ENCODE assay signal across 19 cellular contexts in the genomic region with DNA sequence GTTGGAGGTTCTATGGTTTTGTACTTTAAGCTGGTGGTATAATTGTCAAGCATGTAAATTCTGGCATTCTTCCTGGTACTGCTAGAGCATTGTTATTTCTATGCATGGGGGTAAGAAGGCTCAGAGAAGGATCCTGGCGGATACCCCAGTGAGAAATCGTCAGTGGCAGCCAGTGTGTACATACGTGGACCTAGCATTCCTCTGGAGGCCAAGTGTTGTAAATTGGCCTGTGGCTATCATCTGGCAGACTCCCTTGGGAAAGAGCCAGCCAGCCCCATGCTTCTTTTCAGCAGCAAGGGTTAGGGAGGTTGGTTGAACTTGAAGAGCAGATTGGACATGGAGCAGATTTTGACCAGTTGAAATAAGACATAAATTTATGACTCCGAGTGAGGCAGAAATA. TPM values are rescaled to one million over a fixed set of nuclear protein-coding genes. Genes with fewer than 3 reads are reported as not detected.
DNase-seq lines count a peak whose midpoint lies in the region; ATAC-seq and TF ChIP-seq lines count a peak whose summit lies in the region.
"Had no signal": no experiment of that assay in that cellular context is flagged by ENCODE, and none has a peak within 500 bp of the region (broad histone marks: within the 10 kb centered on the region; RNA-seq: fewer than 3 reads in every experiment).

No MANE protein-coding gene starts in this region.

- H3K4me1 ChIP-seq in body of pancreas, result peaks cover 11% of the 10 kb centered on the region
- peaks cover 29% of the 10 kb centered on the region for H3K4me1 ChIP-seq in left ventricle myocardium inferior
- no peaks in the 10 kb centered on the region for H3K4me1 ChIP-seq in Caco-2

- TF ChIP-seq CTCF in AG09309 (IDR thresholded peaks at IDR 0.05; ENCODE audit: control insufficient read depth, insufficient read depth, low read depth, low read length, missing control alignments) (no peak), HFFc6 (IDR thresholded peaks at IDR 0.05) (no peak), body of pancreas (IDR thresholded peaks at IDR 0.05) (no peak), left ventricle myocardium inferior (IDR thresholded peaks at IDR 0.05; ENCODE audit: borderline replicate concordance) (no peak), Caco-2 (IDR thresholded peaks at IDR 0.05; ENCODE audit: insufficient read depth in 1 of 2, low read depth in 1 of 2, low read length in 1 of 2, severe bottlenecking in 1 of 2, unreplicated experiment in 1 of 2) (no peak)

- no peaks in the 10 kb centered on the region; the same call in 1 of the 2 replicates for H3K27me3 Mint-ChIP-seq in HFFc6 (ENCODE audit: insufficient read depth)
- H3K27me3 Mint-ChIP-seq in Caco-2 (ENCODE audit: insufficient read depth, unreplicated experiment), result no peaks in the 10 kb centered on the region
- H3K27me3 Mint-ChIP-seq: activated CD4-positive, alpha-beta memory T cell treated with anti-CD3 and anti-CD28 coated beads for 36 hours; dendritic cell treated with granulocyte-macrophage colony-stimulating factor and Interleukin-4, amounts not matched to agents 40 ng/mL and 50 ng/mL, for 4 days had no signal

- ATAC-seq in body of pancreas, result no peak
- no peak for ATAC-seq in HG03432 (IDR thresholded peaks at IDR 0.05; ENCODE audit: unreplicated experiment)
- ATAC-seq: lower lobe of right lung, psoas muscle had no signal

- POLR2A ChIA-PET in Caco-2 (lab: Charles Lee), result no interaction called here

- H3K4me3 ChIP-seq in AG09309 (ENCODE audit: control insufficient read depth, low read depth, low read length), result no peak overlapping the region
- no peak overlapping the region for H3K4me3 ChIP-seq in body of pancreas
- no peak overlapping the region for H3K4me3 ChIP-seq in left ventricle myocardium inferior
- no peak overlapping the region for H3K4me3 ChIP-seq in Caco-2 (ENCODE audit: low read depth, low read length)
- H3K4me3 ChIP-seq: BLaER1 treated with 17β-estradiol and CSF1 and Interleukin-3, amounts not matched to agents 10 nM and 100 nM; lower lobe of right lung; PC-9; psoas muscle; vagina had no signal

- H3K4me3 Mint-ChIP-seq in HFFc6, result no peak overlapping the region
- no peak overlapping the region for H3K4me3 Mint-ChIP-seq in Caco-2 (ENCODE audit: unreplicated experiment)
- H3K4me3 Mint-ChIP-seq: activated CD4-positive, alpha-beta memory T cell treated with anti-CD3 and anti-CD28 coated beads for 36 hours; dendritic cell treated with granulocyte-macrophage colony-stimulating factor and Interleukin-4, amounts not matched to agents 40 ng/mL and 50 ng/mL, for 4 days had no signal

- H3K36me3 Mint-ChIP-seq in HFFc6 (ENCODE audit: low read depth) (peaks cover 2% of the 10 kb centered on the region; the same call in 1 of the 2 replicates), Caco-2 (ENCODE audit: insufficient read depth, unreplicated experiment) (peaks cover 22% of the 10 kb centered on the region)

- H3K4me1 Mint-ChIP-seq in HFFc6 (ENCODE audit: low read depth) (peaks cover 23% of the 10 kb centered on the region), Caco-2 (ENCODE audit: low read depth, unreplicated experiment) (peaks cover 9% of the 10 kb centered on the region)

- H3K27ac Mint-ChIP-seq in HFFc6, result peak overlapping the region; percentile 3; the same call in 1 of the 2 replicates
- H3K27ac Mint-ChIP-seq in Caco-2 (ENCODE audit: unreplicated experiment), result no peak overlapping the region
- H3K27ac Mint-ChIP-seq: activated CD4-positive, alpha-beta memory T cell treated with anti-CD3 and anti-CD28 coated beads for 36 hours; dendritic cell treated with granulocyte-macrophage colony-stimulating factor and Interleukin-4, amounts not matched to agents 40 ng/mL and 50 ng/mL, for 4 days had no signal

- H3K27ac ChIP-seq in body of pancreas (no peak overlapping the region), left ventricle myocardium inferior (replicated peaks) (peak overlapping the region; percentile 45)
- H3K27ac ChIP-seq: BLaER1 treated with 17β-estradiol and CSF1 and Interleukin-3, amounts not matched to agents 10 nM and 100 nM; lower lobe of right lung; PC-9; psoas muscle; vagina had no signal

- H3K9me3 Mint-ChIP-seq in HFFc6, result no peaks in the 10 kb centered on the region
- H3K9me3 Mint-ChIP-seq in Caco-2 (ENCODE audit: unreplicated experiment), result no peaks in the 10 kb centered on the region
- H3K9me3 Mint-ChIP-seq: activated CD4-positive, alpha-beta memory T cell treated with anti-CD3 and anti-CD28 coated beads for 36 hours; dendritic cell treated with granulocyte-macrophage colony-stimulating factor and Interleukin-4, amounts not matched to agents 40 ng/mL and 50 ng/mL, for 4 days had no signal

- TF ChIP-seq POLR2A in body of pancreas (IDR thresholded peaks at IDR 0.05), result no peak

- H3K36me3 ChIP-seq in body of pancreas (replicated peaks in 1 of 2; ENCODE audit: insufficient read depth in 1 of 2, low read depth in 2 of 2) (no peaks in the 10 kb centered on the region), left ventricle myocardium inferior (peaks cover 6% of the 10 kb centered on the region), Caco-2 (ENCODE audit: control insufficient read depth, insufficient read depth, low read length) (no peaks in the 10 kb centered on the region)
- H3K36me3 ChIP-seq: vagina had no signal

- H3K9me3 ChIP-seq in body of pancreas (no peaks in the 10 kb centered on the region), left ventricle myocardium inferior (replicated peaks) (no peaks in the 10 kb centered on the region), Caco-2 (no peaks in the 10 kb centered on the region)
- H3K9me3 ChIP-seq: BLaER1 treated with 17β-estradiol and CSF1 and Interleukin-3, amounts not matched to agents 10 nM and 100 nM; lower lobe of right lung; psoas muscle; vagina had no signal

- CTCF ChIA-PET in Caco-2 (lab: Charles Lee), result no interaction called here

- DNase-seq in AG09309 (ENCODE audit: low read depth), result peak; percentile 48
- DNase-seq in HFFc6, result peak; percentile 68
- DNase-seq in body of pancreas, result peak; percentile 35 to 74 (median 42)
- DNase-seq in left ventricle myocardium inferior, result peak; percentile 55
- no peak for DNase-seq in Caco-2
- DNase-seq in NCI-H1105 treated with DMSO at 0.1 percent for 48 hours (lab: John Stamatoyannopoulos, UW), result no peak
- no peak for DNase-seq in SHP77 treated with DMSO at 0.1 percent for 48 hours (lab: John Stamatoyannopoulos, UW)
- DNase-seq: activated CD4-positive, alpha-beta memory T cell treated with anti-CD3 and anti-CD28 coated beads for 36 hours; DMS53; erythroblast; lower lobe of right lung; NCI-H187; NCI-H524 treated with DMSO at 0.1 percent for 48 hours; PC-9; psoas muscle had no signal

- H3K27me3 ChIP-seq in body of pancreas, result no peaks in the 10 kb centered on the region
- no peaks in the 10 kb centered on the region for H3K27me3 ChIP-seq in left ventricle myocardium inferior (ENCODE audit: low read depth)
- H3K27me3 ChIP-seq in Caco-2 (replicated peaks; ENCODE audit: control insufficient read depth, insufficient read depth, low read length), result no peaks in the 10 kb centered on the region
- H3K27me3 ChIP-seq: BLaER1 treated with 17β-estradiol and CSF1 and Interleukin-3, amounts not matched to agents 10 nM and 100 nM; vagina had no signal

- BruUV-seq in Caco-2 (replicated peaks; lab: Mats Ljungman, UMichigan), result no TSS peak

- intact Hi-C loops in body of pancreas (cut with DNase I), result no loop called here
- intact Hi-C loops in left ventricle myocardium inferior (cut with micrococcal nuclease), result no loop called here
- intact Hi-C loops in Caco-2 (cut with micrococcal nuclease; ENCODE audit: unreplicated experiment), result no loop called here

- WGBS in body of pancreas, 2 donors, result 29 to 36% methylated on average over 4 of the region's 4 CpGs

RNA-seq across cellular contexts. Expression of gene AGO3, which starts 5.2 kb away (rescaled TPM):
- total RNA-seq in HFFc6 (2021; fragmentation: NEBNext Ultra II Directional; extraction: Animal tissue kit (Norgen Biotek cat#: 25700)), result 10 to 100 TPM; 18.3 to 24.0 (median 21.4) TPM
- total RNA-seq in body of pancreas (10 to 100 TPM; 10.9 to 12.2 TPM), left ventricle myocardium inferior (12.1 TPM), Caco-2 (2022) (18.1 and 19.7 TPM in 2 replicates)

RNA-seq across cellular contexts. Expression of gene AGO1, which starts 42.7 kb away (rescaled TPM):
- total RNA-seq in HFFc6 (2021; fragmentation: NEBNext Ultra II Directional; extraction: Animal tissue kit (Norgen Biotek cat#: 25700)), result 10 to 100 TPM; 24.7 to 30.6 (median 27.4) TPM
- 10 to 100 TPM in 1 of 2 donors, 1 to 10 TPM in 1; 5.6 to 13.2 TPM for total RNA-seq in body of pancreas
- total RNA-seq in left ventricle myocardium inferior, result 18.8 TPM
- 28.9 and 29.8 TPM in 2 replicates for total RNA-seq in Caco-2 (2022)

Comparison
In these comparisons a context has a peak if more than half of its experiments do, and no peak if none do; other contexts are left out.
1. DNase-seq: peak in AG09309 (single experiment), HFFc6 (single experiment), body of pancreas (4 of 4) and left ventricle myocardium inferior (single experiment); none in Caco-2 (0 of 2), NCI-H1105 treated with DMSO at 0.1 percent for 48 hours (single experiment) and SHP77 treated with DMSO at 0.1 percent for 48 hours (single experiment).